Comparison of ENCODE assay signal across 1 cellular context in the genomic region with DNA sequence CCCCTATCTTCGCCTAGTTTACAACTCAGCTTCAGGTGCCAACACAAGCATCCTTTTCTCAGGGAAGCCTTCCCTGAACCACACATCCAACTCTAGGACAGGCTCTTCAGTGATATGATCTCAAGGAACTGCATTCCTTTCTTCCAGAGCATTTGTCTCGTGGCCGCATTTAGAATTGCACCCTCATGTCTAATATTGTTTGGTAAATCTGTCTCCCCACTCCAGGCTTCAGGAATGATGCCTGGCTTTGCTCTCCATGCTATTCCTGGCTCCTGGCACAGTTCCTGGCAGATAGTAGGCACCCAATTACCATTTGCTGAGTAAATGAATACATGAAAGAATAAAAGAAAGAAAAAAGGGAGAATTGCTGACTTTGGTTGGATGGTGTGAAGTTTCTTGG.
TF ChIP-seq lines count a peak whose summit lies in the region.

No MANE protein-coding gene starts in this region.

TF ChIP-seq in SK-N-SH, 30 proteins besides CTCF, POLR2A, EP300 and RAD21 (continued from another document):
- TF ChIP-seq, protein P1, sequence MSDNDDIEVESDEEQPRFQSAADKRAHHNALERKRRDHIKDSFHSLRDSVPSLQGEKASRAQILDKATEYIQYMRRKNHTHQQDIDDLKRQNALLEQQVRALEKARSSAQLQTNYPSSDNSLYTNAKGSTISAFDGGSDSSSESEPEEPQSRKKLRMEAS (IDR thresholded peaks at IDR 0.05; ENCODE audit: low read depth) = no peak
- TF ChIP-seq, protein P2, sequence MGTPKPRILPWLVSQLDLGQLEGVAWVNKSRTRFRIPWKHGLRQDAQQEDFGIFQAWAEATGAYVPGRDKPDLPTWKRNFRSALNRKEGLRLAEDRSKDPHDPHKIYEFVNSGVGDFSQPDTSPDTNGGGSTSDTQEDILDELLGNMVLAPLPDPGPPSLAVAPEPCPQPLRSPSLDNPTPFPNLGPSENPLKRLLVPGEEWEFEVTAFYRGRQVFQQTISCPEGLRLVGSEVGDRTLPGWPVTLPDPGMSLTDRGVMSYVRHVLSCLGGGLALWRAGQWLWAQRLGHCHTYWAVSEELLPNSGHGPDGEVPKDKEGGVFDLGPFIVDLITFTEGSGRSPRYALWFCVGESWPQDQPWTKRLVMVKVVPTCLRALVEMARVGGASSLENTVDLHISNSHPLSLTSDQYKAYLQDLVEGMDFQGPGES (IDR thresholded peaks at IDR 0.05; ENCODE audit: low read depth, low read length) = no peak
TF ChIP-seq in SK-N-SH: peak in this region for 0.
